12 cellular contexts compared by ENCODE assay signal in genomic region chr5:14146725-14147124, GRCh38.
DNase-seq lines count a peak whose midpoint lies in the region; ATAC-seq and TF ChIP-seq lines count a peak whose summit lies in the region.
"Had no signal": no experiment of that assay in that cellular context is flagged by ENCODE, and none has a peak within 500 bp of the region (broad histone marks: within the 10 kb centered on the region; RNA-seq: fewer than 3 reads in every experiment).

No MANE protein-coding gene starts in this region.

- in situ Hi-C loops in astrocyte of the cerebellum (cut with HindIII; ENCODE audit: low sequenced_read_pairs): loop anchor here (10.0 kb wide), 1 partner anchor 48 kb away; no protein-coding TSS in a partner anchor

- H3K4me3 ChIP-seq in astrocyte of the cerebellum (ENCODE audit: low read depth, low read length): peak overlapping the region; percentile 83
- H3K4me3 ChIP-seq in tibial artery: peak overlapping the region in 1 of 2 donors; percentile 91

- no peak for ATAC-seq in memory B cell (ENCODE audit: low read depth)
- no peak for ATAC-seq in stimulated activated naive CD8-positive, alpha-beta T cell treated with anti-CD3 and anti-CD28 coated beads, Interleukin-15, Interleukin-2, amounts not matched to agents 100 U/mL and 50 U/mL, for 24 hours
- ATAC-seq: left lobe of liver had no signal

- intact Hi-C loops in tibial artery (cut with DNase I; ENCODE audit: low total_unique reads): no loop called here

- H3K27me3 Mint-ChIP-seq in memory B cell: no peaks in the 10 kb centered on the region

- no peaks in the 10 kb centered on the region for H3K9me3 Mint-ChIP-seq in memory B cell

- no peak for TF ChIP-seq CTCF in astrocyte of the cerebellum (IDR thresholded peaks at IDR 0.05; ENCODE audit: low read depth, low read length, missing control alignments)
- no peak for TF ChIP-seq CTCF in tibial artery (IDR thresholded peaks at IDR 0.05)

- peak overlapping the region; percentile 39 to 93 for H3K27ac ChIP-seq in tibial artery

- peaks cover 0 to 61% (median 41%) of the 10 kb centered on the region in 4 donors for H3K4me1 ChIP-seq in tibial artery

- H3K36me3 ChIP-seq in tibial artery: no peaks in the 10 kb centered on the region

- no peaks in the 10 kb centered on the region for H3K36me3 Mint-ChIP-seq in memory B cell

- H3K4me3 Mint-ChIP-seq in memory B cell: peak overlapping the region; percentile 93

- DNase-seq in NCI-H748 (lab: John Stamatoyannopoulos, UW; ENCODE audit: unreplicated experiment): peak; percentile 46
- no peak for DNase-seq in NCI-H748 treated with DMSO at 0.1 percent for 48 hours (lab: John Stamatoyannopoulos, UW)
- no peak for DNase-seq in astrocyte of the cerebellum (ENCODE audit: low read depth)
- no peak for DNase-seq in memory B cell (ENCODE audit: low spot score in 2 of 2)
- no peak for DNase-seq in tibial artery
- no peak for DNase-seq in retina
- DNase-seq in activated CD4-positive, alpha-beta T cell treated with anti-CD3 and anti-CD28 coated beads for 48 hours: no peak
- DNase-seq in stimulated activated naive CD8-positive, alpha-beta T cell treated with anti-CD3 and anti-CD28 coated beads, Interleukin-15, Interleukin-2, amounts not matched to agents 100 U/mL and 50 U/mL, for 24 hours: no peak
- DNase-seq: activated T-cell treated with anti-CD3 and anti-CD28 coated beads for 4 hours, GOT3, NCI-H2107 had no signal

- H3K27ac Mint-ChIP-seq in memory B cell: peak overlapping the region; percentile 96

- peaks cover 44% of the 10 kb centered on the region for H3K4me1 Mint-ChIP-seq in memory B cell

- no peaks in the 10 kb centered on the region for H3K27me3 ChIP-seq in tibial artery

- H3K9me3 ChIP-seq in tibial artery: no peaks in the 10 kb centered on the region
